8 cellular contexts compared by ENCODE assay signal in genomic region chr3:149813367-149814281, GRCh38. TPM values are rescaled to one million over a fixed set of nuclear protein-coding genes. Genes with fewer than 3 reads are reported as not detected.
DNase-seq lines count a peak whose midpoint lies in the region; ATAC-seq, FAIRE-seq and TF ChIP-seq lines count a peak whose summit lies in the region.

No MANE protein-coding gene starts in this region.

- peaks cover 3% of the 10 kb centered on the region for H3K36me3 Mint-ChIP-seq in CD4-positive, CD25-positive, alpha-beta regulatory T cell

- peak overlapping the region; percentile 96 to 100 (median 99) for H3K4me3 Mint-ChIP-seq in CD4-positive, CD25-positive, alpha-beta regulatory T cell

- H3K27ac ChIP-seq in CD4-positive, CD25-positive, alpha-beta regulatory T cell (ENCODE audit: insufficient read depth, low read length, poor library complexity, severe bottlenecking): peak overlapping the region; percentile 93
- H3K27ac ChIP-seq in skin epidermis: peak overlapping the region; percentile 88 to 100 (median 98)

- peak; percentile 11 to 12 for ATAC-seq in CD4-positive, CD25-positive, alpha-beta regulatory T cell (ENCODE audit: low read depth in 2 of 2)
- ATAC-seq in GM19043 (IDR thresholded peaks at IDR 0.05; ENCODE audit: low read depth, unreplicated experiment) (peak; percentile 7), HG03280 (IDR thresholded peaks at IDR 0.05; ENCODE audit: unreplicated experiment) (peak; percentile 18)

- no peaks in the 10 kb centered on the region for H3K9me3 Mint-ChIP-seq in CD4-positive, CD25-positive, alpha-beta regulatory T cell

- H3K4me1 Mint-ChIP-seq in CD4-positive, CD25-positive, alpha-beta regulatory T cell: peaks cover 46 to 57% (median 52%) of the 10 kb centered on the region in 4 donors

- H3K9me3 ChIP-seq in CD4-positive, CD25-positive, alpha-beta regulatory T cell (ENCODE audit: control insufficient read depth in 2 of 2, low read length in 2 of 2): no peaks in the 10 kb centered on the region

- no peak for FAIRE-seq in bronchial epithelial cell (lab: Jason Lieb, UNC)

- H3K4me3 ChIP-seq in CD4-positive, CD25-positive, alpha-beta regulatory T cell (ENCODE audit: low read depth, low read length): peak overlapping the region; percentile 96
- H3K4me3 ChIP-seq in bronchial epithelial cell (ENCODE audit: low read depth, low read length) (peak overlapping the region; percentile 77), skin epidermis (peak overlapping the region; percentile 48 to 88 (median 77))

- peaks cover 4% of the 10 kb centered on the region for H3K27me3 ChIP-seq in CD4-positive, CD25-positive, alpha-beta regulatory T cell (ENCODE audit: control insufficient read depth, insufficient read depth, low read length)
- no peaks in the 10 kb centered on the region for H3K27me3 ChIP-seq in bronchial epithelial cell (ENCODE audit: control insufficient read depth, insufficient read depth, low read length)

- peak overlapping the region; percentile 97 to 99 (median 99) for H3K27ac Mint-ChIP-seq in CD4-positive, CD25-positive, alpha-beta regulatory T cell

- no peak for TF ChIP-seq CTCF in bronchial epithelial cell (IDR thresholded peaks at IDR 0.05; ENCODE audit: insufficient read depth, low read length, severe bottlenecking)

- peaks cover 8% of the 10 kb centered on the region for H3K27me3 Mint-ChIP-seq in CD4-positive, CD25-positive, alpha-beta regulatory T cell

- no peaks in the 10 kb centered on the region for H3K36me3 ChIP-seq in CD4-positive, CD25-positive, alpha-beta regulatory T cell (ENCODE audit: control insufficient read depth, insufficient read depth, low read length)
- H3K36me3 ChIP-seq in bronchial epithelial cell (ENCODE audit: control insufficient read depth, insufficient read depth, low read length): no peaks in the 10 kb centered on the region

- peak in 2 of 3 donors; percentile 16 to 45 for DNase-seq in CD4-positive, CD25-positive, alpha-beta regulatory T cell
- DNase-seq in RPMI8226 (peak; percentile 57), bronchial epithelial cell (ENCODE audit: low read depth) (peak; percentile 71), iris pigment epithelial cell (ENCODE audit: low read depth) (peak; percentile 52), NCI-H345 treated with DMSO at 0.1 percent for 48 hours (lab: John Stamatoyannopoulos, UW; ENCODE audit: unreplicated experiment) (no peak)

- peaks cover 42% of the 10 kb centered on the region for H3K4me1 ChIP-seq in CD4-positive, CD25-positive, alpha-beta regulatory T cell (ENCODE audit: control insufficient read depth, insufficient read depth, low read length, poor library complexity, severe bottlenecking)

RNA-seq across cellular contexts. Expression of gene RNF13, which starts 0.6 kb away (rescaled TPM):
- 44.0 TPM for total RNA-seq in CD4-positive, CD25-positive, alpha-beta regulatory T cell
- polyA plus RNA-seq in CD4-positive, CD25-positive, alpha-beta regulatory T cell: 100 to 1,000 TPM; 111 to 156 (median 145) TPM
- total RNA-seq in bronchial epithelial cell: 103 and 124 TPM in 2 replicates

RNA-seq across cellular contexts. Expression of gene ANKUB1, which starts 21.3 kb away (rescaled TPM):
- total RNA-seq in CD4-positive, CD25-positive, alpha-beta regulatory T cell: not detected
- polyA plus RNA-seq in CD4-positive, CD25-positive, alpha-beta regulatory T cell: not detected
- total RNA-seq in bronchial epithelial cell: 0.26 and 2.1 TPM in 2 replicates
